9 cellular contexts compared by ENCODE assay signal in the genomic region with DNA sequence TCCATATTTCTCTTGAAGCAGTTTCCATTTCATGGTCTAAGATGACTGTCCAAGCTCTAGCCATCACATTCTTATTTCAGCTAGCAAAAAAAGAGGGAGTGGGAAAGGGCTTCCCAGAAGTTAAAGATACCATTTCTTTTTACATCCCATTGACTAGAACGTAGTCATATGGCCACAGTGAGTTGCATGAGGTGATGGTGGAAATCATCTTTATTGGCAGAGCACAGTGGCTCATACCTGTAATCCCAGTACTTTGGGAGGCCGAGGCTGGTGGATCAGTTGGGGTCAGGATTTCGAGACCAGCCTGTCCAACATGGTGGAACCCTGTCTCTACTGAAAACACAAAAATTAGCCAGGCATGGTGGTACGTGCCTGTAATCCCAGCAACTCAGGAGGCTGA.
"Had no signal": no experiment of that assay in that cellular context is flagged by ENCODE, and none has a peak within 500 bp of the region (broad histone marks: within the 10 kb centered on the region; RNA-seq: fewer than 3 reads in every experiment).

No MANE protein-coding gene starts in this region.

- H3K36me3 ChIP-seq: HAP-1 had no signal

- H3K9me3 ChIP-seq: HAP-1 had no signal

- H3K4me3 ChIP-seq: GM23248, HAP-1, K562 had no signal

- ATAC-seq: HCT116, K562 had no signal

- H3K9ac ChIP-seq: GM23248 had no signal

- H2AFZ ChIP-seq: GM23248 had no signal

- DNase-seq: GM23248, GOT3, H7, HFFc6, IMR-90 had no signal

- H3K4me3 Mint-ChIP-seq: HFFc6 had no signal

- H3K27ac Mint-ChIP-seq: HFFc6 had no signal

- H3K4me1 ChIP-seq: HAP-1 had no signal

- H3K9me3 Mint-ChIP-seq: HFFc6 had no signal

- H3K27ac ChIP-seq: GM23248, HL-60 had no signal
